32 cellular contexts compared by ENCODE assay signal in genomic region chr16:25035494-25036405, GRCh38. TPM values are rescaled to one million over a fixed set of nuclear protein-coding genes. Genes with fewer than 3 reads are reported as not detected.
DNase-seq lines count a peak whose midpoint lies in the region; ATAC-seq, FAIRE-seq and TF ChIP-seq lines count a peak whose summit lies in the region.
"Had no signal": no experiment of that assay in that cellular context is flagged by ENCODE, and none has a peak within 500 bp of the region (broad histone marks: within the 10 kb centered on the region; RNA-seq: fewer than 3 reads in every experiment).

No MANE protein-coding gene starts in this region.

- 0 out of 2 replicates have a peak overlapping the region, but pooled peaks have one; percentile 14 for H3K4me2 ChIP-seq in SK-N-SH
- peak overlapping the region; percentile 0; the same call in 1 of the 2 replicates for H3K4me2 ChIP-seq in K562 (ENCODE audit: insufficient read depth, low read length)
- H3K4me2 ChIP-seq in mesenchymal stem cell (ENCODE audit: low read length, poor library complexity, severe bottlenecking): no peak overlapping the region
- H3K4me2 ChIP-seq: PC-9 had no signal

- no peaks in the 10 kb centered on the region for H4K20me1 ChIP-seq in SK-N-SH (ENCODE audit: insufficient read depth)
- H4K20me1 ChIP-seq in K562 (replicated peaks; ENCODE audit: control insufficient read depth, insufficient read depth, low read length): no peaks in the 10 kb centered on the region

- BruUV-seq in K562 (replicated peaks; lab: Mats Ljungman, UMichigan): no TSS peak

- peaks cover 9% of the 10 kb centered on the region for H3K79me1 ChIP-seq in mesenchymal stem cell (replicated peaks; ENCODE audit: low read length, poor library complexity, severe bottlenecking)

- H4K91ac ChIP-seq in mesenchymal stem cell (ENCODE audit: low read length): no peak overlapping the region

- peak overlapping the region; percentile 79 for H3K27ac Mint-ChIP-seq in HFFc6
- H3K27ac Mint-ChIP-seq: activated B cell treated with CpG ODN at 0.5 μM for 24 hours; activated CD8-positive, alpha-beta memory T cell treated with anti-CD3 and anti-CD28 coated beads, Interleukin-2, amount 10 ng/mL, durations not matched to agents 7 days and 5 days; activated naive CD4-positive, alpha-beta T cell treated with anti-CD3 and anti-CD28 coated beads, Interleukin-2, amount 10 ng/mL, durations not matched to agents 7 days and 5 days; activated T-cell treated with anti-CD3 and anti-CD28 coated beads, Interleukin-2, amount 50 U/mL, for 72 hours; CD8-positive, alpha-beta T cell; mesothelial cell of epicardium had no signal

- POLR2A ChIA-PET in SK-N-SH (lab: Yijun Ruan, JAX): no interaction called here
- POLR2A ChIA-PET in K562 (lab: Yijun Ruan, JAX): no interaction called here

- intact Hi-C loops in K562 (cut with micrococcal nuclease) (no loop called here), esophagus muscularis mucosa (cut with DNase I) (no loop called here), body of pancreas (cut with DNase I) (no loop called here)

- H3K27me3 ChIP-seq in SK-N-SH (ENCODE audit: insufficient read depth) (no peaks in the 10 kb centered on the region), K562 (ENCODE audit: control insufficient read depth in 2 of 2, insufficient read depth in 2 of 2, low read length in 2 of 2) (no peaks in the 10 kb centered on the region), mesenchymal stem cell (ENCODE audit: control insufficient read depth in 1 of 2, insufficient read depth in 1 of 2, low read length in 2 of 2) (no peaks in the 10 kb centered on the region), esophagus muscularis mucosa (no peaks in the 10 kb centered on the region), body of pancreas (no peaks in the 10 kb centered on the region)
- H3K27me3 ChIP-seq: gastrocnemius medialis, left lung, stomach, tibial artery had no signal

- no peak for TF ChIP-seq POLR2A in K562 (conservative IDR thresholded peaks at IDR 0.05)
- no peak for TF ChIP-seq POLR2A in esophagus muscularis mucosa (IDR thresholded peaks at IDR 0.05; ENCODE audit: low read depth)
- no peak for TF ChIP-seq POLR2A in body of pancreas (IDR thresholded peaks at IDR 0.05)

- H3K4me3 Mint-ChIP-seq in HFFc6: peak overlapping the region; percentile 46
- H3K4me3 Mint-ChIP-seq: activated B cell treated with CpG ODN at 0.5 μM for 24 hours; activated CD8-positive, alpha-beta memory T cell treated with anti-CD3 and anti-CD28 coated beads, Interleukin-2, amount 10 ng/mL, durations not matched to agents 7 days and 5 days; activated naive CD4-positive, alpha-beta T cell treated with anti-CD3 and anti-CD28 coated beads, Interleukin-2, amount 10 ng/mL, durations not matched to agents 7 days and 5 days; activated T-cell treated with anti-CD3 and anti-CD28 coated beads, Interleukin-2, amount 50 U/mL, for 72 hours; CD8-positive, alpha-beta T cell; mesothelial cell of epicardium had no signal

- in situ Hi-C loops in K562 (cut with MboI): no loop called here

- H3K4me3 ChIP-seq in SK-N-SH (ENCODE audit: low read depth in 2 of 2, low read length in 1 of 2): no peak overlapping the region
- H3K4me3 ChIP-seq in K562: no peak overlapping the region
- no peak overlapping the region for H3K4me3 ChIP-seq in mesenchymal stem cell (ENCODE audit: insufficient read depth in 1 of 2, low read depth in 1 of 2, low read length in 2 of 2)
- H3K4me3 ChIP-seq in esophagus muscularis mucosa: no peak overlapping the region
- no peak overlapping the region for H3K4me3 ChIP-seq in body of pancreas
- H3K4me3 ChIP-seq: gastrocnemius medialis, HAP-1, left lung, PC-9, stomach, tibial artery had no signal

- no peak overlapping the region for H2BK120ac ChIP-seq in mesenchymal stem cell (ENCODE audit: low read depth, low read length)

- no peak overlapping the region for H2BK5ac ChIP-seq in mesenchymal stem cell (ENCODE audit: low read depth, low read length, poor library complexity, severe bottlenecking)

- ATAC-seq in SK-N-SH treated with all-trans-retinoic acid at 6 μM for 48 hours (no peak), K562 (no peak), body of pancreas (no peak)
- ATAC-seq: activated CD8-positive, alpha-beta memory T cell treated with anti-CD3 and anti-CD28 coated beads, Interleukin-2, amount 10 ng/mL, durations not matched to agents 7 days and 5 days; activated T-cell treated with anti-CD3 and anti-CD28 coated beads, Interleukin-2, amount 50 U/mL, for 72 hours; CD8-positive, alpha-beta T cell; esophagus mucosa; gastrocnemius medialis; left lung had no signal

- no peak overlapping the region for H2AK5ac ChIP-seq in mesenchymal stem cell (ENCODE audit: low read length, severe bottlenecking)

- H3K9me1 ChIP-seq in K562 (ENCODE audit: control insufficient read depth, insufficient read depth, low read length): no peaks in the 10 kb centered on the region

- H3K9me2 ChIP-seq in SK-N-SH: no peaks in the 10 kb centered on the region

- H3K4me1 Mint-ChIP-seq in HFFc6 (ENCODE audit: low read depth): peaks cover 62% of the 10 kb centered on the region

- no peaks in the 10 kb centered on the region for H3K9me3 Mint-ChIP-seq in HFFc6
- H3K9me3 Mint-ChIP-seq: activated B cell treated with CpG ODN at 0.5 μM for 24 hours; activated naive CD4-positive, alpha-beta T cell treated with anti-CD3 and anti-CD28 coated beads, Interleukin-2, amount 10 ng/mL, durations not matched to agents 7 days and 5 days; activated T-cell treated with anti-CD3 and anti-CD28 coated beads, Interleukin-2, amount 50 U/mL, for 72 hours; CD8-positive, alpha-beta T cell; mesothelial cell of epicardium; naive B cell had no signal

- H3K9ac ChIP-seq in SK-N-SH: no peak overlapping the region
- H3K9ac ChIP-seq in K562 (ENCODE audit: insufficient read depth in 1 of 2, low read depth in 2 of 2, low read length in 2 of 2): peak overlapping the region in 1 of 2 experiments; percentile 41; a peak in 1 of 4 replicates
- H3K9ac ChIP-seq in mesenchymal stem cell (ENCODE audit: low read length): peak overlapping the region; percentile 26

- no peak overlapping the region for H4K8ac ChIP-seq in mesenchymal stem cell (ENCODE audit: low read length)

- CTCF ChIA-PET in SK-N-SH (lab: Yijun Ruan, JAX): no interaction called here
- CTCF ChIA-PET in K562 (lab: Yijun Ruan, JAX; ENCODE audit: low intra/inter-chr PET ratio): no interaction called here

- H3K23ac ChIP-seq in mesenchymal stem cell (ENCODE audit: low read length in 2 of 2): no peak overlapping the region

- H3K27me3 Mint-ChIP-seq in HFFc6 (ENCODE audit: insufficient read depth): peaks cover 5% of the 10 kb centered on the region
- H3K27me3 Mint-ChIP-seq: activated B cell treated with CpG ODN at 0.5 μM for 24 hours; activated CD8-positive, alpha-beta memory T cell treated with anti-CD3 and anti-CD28 coated beads, Interleukin-2, amount 10 ng/mL, durations not matched to agents 7 days and 5 days; activated naive CD4-positive, alpha-beta T cell treated with anti-CD3 and anti-CD28 coated beads, Interleukin-2, amount 10 ng/mL, durations not matched to agents 7 days and 5 days; naive B cell had no signal

- TF ChIP-seq RAD21 in SK-N-SH (IDR thresholded peaks at IDR 0.05; ENCODE audit: low read length) (no peak), K562 (CRISPR knock-in tag; conservative IDR thresholded peaks at IDR 0.05 in 1 of 2, IDR thresholded peaks at IDR 0.05 in 1 of 2) (no peak)

- H3K36me3 ChIP-seq in SK-N-SH (replicated peaks in 1 of 2; ENCODE audit: control insufficient read depth in 1 of 2, insufficient read depth in 2 of 2, low read length in 1 of 2) (no peaks in the 10 kb centered on the region), K562 (ENCODE audit: control insufficient read depth, insufficient read depth, low read length) (no peaks in the 10 kb centered on the region), mesenchymal stem cell (ENCODE audit: control insufficient read depth in 1 of 2, insufficient read depth in 2 of 2, low read depth in 1 of 2, low read length in 2 of 2) (no peaks in the 10 kb centered on the region), esophagus muscularis mucosa (no peaks in the 10 kb centered on the region), body of pancreas (replicated peaks in 1 of 2; ENCODE audit: insufficient read depth in 1 of 2, low read depth in 2 of 2) (no peaks in the 10 kb centered on the region)
- H3K36me3 ChIP-seq: gastrocnemius medialis, HAP-1, left lung, stomach, tibial artery had no signal

- peak overlapping the region in 1 of 2 experiments; percentile 37 for H2BK12ac ChIP-seq in mesenchymal stem cell (ENCODE audit: low read length in 2 of 2)

- no peak overlapping the region for H2AFZ ChIP-seq in SK-N-SH (ENCODE audit: low read depth)
- H2AFZ ChIP-seq in K562 (ENCODE audit: low read depth, low read length): peak overlapping the region; percentile 60
- no peak overlapping the region for H2AFZ ChIP-seq in mesenchymal stem cell (ENCODE audit: low read depth, low read length)
- H2AFZ ChIP-seq: PC-9 had no signal

- no peak for FAIRE-seq in K562 (lab: Jason Lieb, UNC)
- FAIRE-seq: GM19239 had no signal

- peaks cover 6% of the 10 kb centered on the region; the same call in 1 of the 2 replicates for H3K79me2 ChIP-seq in SK-N-SH (ENCODE audit: insufficient read depth)
- H3K79me2 ChIP-seq in K562 (ENCODE audit: control insufficient read depth, insufficient read depth, low read length): no peaks in the 10 kb centered on the region

- H3K36me3 Mint-ChIP-seq in HFFc6 (ENCODE audit: low read depth): no peaks in the 10 kb centered on the region
- H3K36me3 Mint-ChIP-seq: activated CD8-positive, alpha-beta memory T cell treated with anti-CD3 and anti-CD28 coated beads, Interleukin-2, amount 10 ng/mL, durations not matched to agents 7 days and 5 days; activated naive CD4-positive, alpha-beta T cell treated with anti-CD3 and anti-CD28 coated beads, Interleukin-2, amount 10 ng/mL, durations not matched to agents 7 days and 5 days; mesothelial cell of epicardium; naive B cell had no signal

- no peak overlapping the region for H3K18ac ChIP-seq in mesenchymal stem cell (ENCODE audit: low read depth in 1 of 2, low read length in 2 of 2)

- no peaks in the 10 kb centered on the region for H3K9me3 ChIP-seq in SK-N-SH
- no peaks in the 10 kb centered on the region for H3K9me3 ChIP-seq in K562 (replicated peaks; ENCODE audit: control insufficient read depth, insufficient read depth, low read depth, low read length)
- no peaks in the 10 kb centered on the region for H3K9me3 ChIP-seq in mesenchymal stem cell (ENCODE audit: control insufficient read depth, low read length)
- H3K9me3 ChIP-seq in esophagus muscularis mucosa: no peaks in the 10 kb centered on the region
- no peaks in the 10 kb centered on the region for H3K9me3 ChIP-seq in body of pancreas
- H3K9me3 ChIP-seq: gastrocnemius medialis, HAP-1, left lung, stomach, tibial artery had no signal

- H3F3A ChIP-seq in SK-N-SH (replicated peaks; ENCODE audit: insufficient read depth): peaks cover 15% of the 10 kb centered on the region

- H3K4ac ChIP-seq in mesenchymal stem cell (ENCODE audit: low read depth in 1 of 2, low read length in 2 of 2): no peak overlapping the region

- no peak overlapping the region for H3K14ac ChIP-seq in mesenchymal stem cell (ENCODE audit: low read length in 2 of 2)

- 83% methylated on average over 10 of the region's 10 CpGs for WGBS in SK-N-SH (ENCODE audit: low lambda C conversion rate)
- WGBS in K562 (ENCODE audit: insufficient coverage, low coverage, missing lambda C conversion rate): 21% methylated on average over 9 of the region's 10 CpGs
- 94% methylated on average over 9 of the region's 10 CpGs for WGBS in mesenchymal stem cell
- WGBS in esophagus muscularis mucosa: 82% methylated on average over 10 of the region's 10 CpGs
- 75 to 77% methylated on average over 10 of the region's 10 CpGs for WGBS in body of pancreas, 2 donors

- no peak overlapping the region for H2BK15ac ChIP-seq in mesenchymal stem cell (ENCODE audit: low read depth, poor library complexity, severe bottlenecking)

- H3K4me1 ChIP-seq in SK-N-SH (ENCODE audit: control insufficient read depth in 1 of 2, insufficient read depth in 2 of 2, low read depth in 1 of 2, low read length in 1 of 2) (peaks cover 7 to 18% of the 10 kb centered on the region in 2 experiments; a peak in 2 of 4 replicates), K562 (replicated peaks in 1 of 2; ENCODE audit: control insufficient read depth in 2 of 2, insufficient read depth in 2 of 2, low read length in 2 of 2) (peaks cover 12 to 22% of the 10 kb centered on the region in 2 experiments; a peak in 4 of 5 replicates), mesenchymal stem cell (ENCODE audit: control insufficient read depth, insufficient read depth, low read depth, low read length) (peaks cover 11% of the 10 kb centered on the region), esophagus muscularis mucosa (peaks cover 8 to 20% (median 18%) of the 10 kb centered on the region in 4 donors), body of pancreas (peaks cover 11% of the 10 kb centered on the region)

- TF ChIP-seq CTCF in SK-N-SH (IDR thresholded peaks at IDR 0.05) (no peak), HFFc6 (IDR thresholded peaks at IDR 0.05) (no peak), K562 (IDR thresholded peaks at IDR 0.05 in 2 of 3, conservative IDR thresholded peaks at IDR 0.05 in 1 of 3; ENCODE audit: insufficient read depth in 2 of 3, low read depth in 1 of 3, low read length in 3 of 3) (no peak), esophagus muscularis mucosa (IDR thresholded peaks at IDR 0.05) (no peak), body of pancreas (IDR thresholded peaks at IDR 0.05) (no peak)

- no peak for DNase-seq in SK-N-SH
- DNase-seq in HFFc6: peak; percentile 55
- DNase-seq in K562 (ENCODE audit: extremely low read depth in 1 of 4, low spot score in 3 of 4): no peak
- no peak for DNase-seq in mesenchymal stem cell
- no peak for DNase-seq in esophagus muscularis mucosa (ENCODE audit: extremely low spot score)
- no peak for DNase-seq in body of pancreas
- no peak for DNase-seq in activated CD8-positive, alpha-beta memory T cell treated with anti-CD3 and anti-CD28 coated beads, Interleukin-2, amount 50 U/mL, for 48 hours
- DNase-seq: activated B cell treated with CpG ODN at 0.5 μM for 24 hours; activated CD4-positive, alpha-beta T cell treated with anti-CD3 and anti-CD28 coated beads, Interleukin-2, amount 50 U/mL, for 1 hour; activated CD8-positive, alpha-beta memory T cell treated with anti-CD3 and anti-CD28 coated beads, Interleukin-2, amount 10 ng/mL, durations not matched to agents 7 days and 5 days; activated naive CD4-positive, alpha-beta T cell treated with anti-CD3 and anti-CD28 coated beads, Interleukin-2, amount 10 ng/mL, durations not matched to agents 7 days and 5 days; activated T-cell treated with anti-CD3 and anti-CD28 coated beads, Interleukin-2, amount 50 U/mL, for 72 hours; AML-193; anterior cingulate cortex; CD8-positive, alpha-beta T cell; gastrocnemius medialis; GF-D8; left lung; MV-4-11; naive B cell; NCI-H510A treated with DMSO at 0.1 percent for 48 hours; nucleus accumbens; PC-9; Right ventricle myocardium superior; stomach; tibial artery had no signal

- TF ChIP-seq EP300 in SK-N-SH (IDR thresholded peaks at IDR 0.05; ENCODE audit: borderline replicate concordance in 1 of 2, low read depth in 1 of 2, low read length in 1 of 2) (no peak), K562 (IDR thresholded peaks at IDR 0.05; ENCODE audit: low read length) (no peak), esophagus muscularis mucosa (IDR thresholded peaks at IDR 0.05) (no peak)

- peak overlapping the region in 1 of 2 experiments; percentile 52; a peak in 2 of 4 replicates for H3K27ac ChIP-seq in SK-N-SH (ENCODE audit: low read depth in 2 of 2, low read length in 1 of 2)
- no peak overlapping the region for H3K27ac ChIP-seq in K562 (ENCODE audit: extremely low read depth, low read depth, low read length)
- no peak overlapping the region for H3K27ac ChIP-seq in mesenchymal stem cell (ENCODE audit: low read length, poor library complexity, severe bottlenecking)
- H3K27ac ChIP-seq in esophagus muscularis mucosa (replicated peaks in 1 of 4): no peak overlapping the region
- no peak overlapping the region for H3K27ac ChIP-seq in body of pancreas
- H3K27ac ChIP-seq: 22Rv1, gastrocnemius medialis, left lung, PC-9, stomach, tibial artery had no signal

RNA-seq across cellular contexts. Expression of gene ARHGAP17, which starts 20.6 kb away (rescaled TPM):
- polyA plus RNA-seq in SK-N-SH (2012; rRNA removed): 24.0 and 33.4 TPM in 2 replicates
- polyA plus RNA-seq in SK-N-SH (2012; cell fraction: cytosol; rRNA removed): 29.4 and 31.9 TPM in 2 replicates
- 55.1 and 63.8 TPM in 2 replicates for polyA plus RNA-seq in SK-N-SH (2012; cell fraction: nucleus; rRNA removed)
- total RNA-seq in HFFc6 (2021; fragmentation: NEBNext Ultra II Directional; extraction: Animal tissue kit (Norgen Biotek cat#: 25700)): 100 to 1,000 TPM in 3 of 6 experiments, 10 to 100 TPM in 3; 86.5 to 104 (median 97.4) TPM
- 86.7 and 111 TPM in 2 replicates for total RNA-seq in K562 (2011; cell fraction: chromatin; rRNA removed; ENCODE audit: low replicate concordance)
- total RNA-seq in K562 (2011; cell fraction: nucleolus; rRNA removed): 35.9 and 49.1 TPM in 2 replicates
- 72.0 and 106 TPM in 2 replicates for total RNA-seq in K562 (2011; cell fraction: nucleoplasm; rRNA removed)
- total RNA-seq in K562 (2014; rRNA removed): 10.9 and 14.4 TPM in 2 replicates
- total RNA-seq in K562 (2014; rRNA removed; fragmentation: Illumina TruSeq; extraction: Trizol): 13.6 and 14.0 TPM in 2 replicates
- 10.4 and 14.4 TPM in 2 replicates for total RNA-seq in K562 (2015; rRNA removed; fragmentation: Illumina TruSeq; extraction: Trizol)
- 39.5 and 45.1 TPM in 2 replicates for total RNA-seq in K562 (2021)
- polyA plus RNA-seq in K562 (2011; rRNA removed): 9.9 and 10.6 TPM in 2 replicates
- polyA plus RNA-seq in K562 (2011; cell fraction: cytosol; rRNA removed): 8.3 and 9.3 TPM in 2 replicates
- polyA plus RNA-seq in K562 (2011; cell fraction: nucleus; rRNA removed): 27.4 and 27.8 TPM in 2 replicates
- 19.4 and 26.5 TPM in 2 replicates for polyA plus RNA-seq in K562 (2012)
- 32.7 and 41.5 TPM in 2 replicates for polyA plus RNA-seq in K562 (2014; fragmentation: Illumina TruSeq; extraction: Trizol)
- 1 to 10 TPM; 5.8 to 8.0 TPM for polyA plus RNA-seq in K562 (2014; fragmentation: Nextera tagmentation; extraction: Ambion mirVana)
- 18.1 and 22.8 TPM in 2 replicates for polyA plus RNA-seq in K562 (2014; rRNA removed)
- polyA minus RNA-seq in K562 (2011; rRNA and poly(A)+ RNA removed): 23.2 and 25.8 TPM in 2 replicates
- 13.8 and 19.8 TPM in 2 replicates for polyA minus RNA-seq in K562 (2011; cell fraction: cytosol; rRNA and poly(A)+ RNA removed)
- polyA minus RNA-seq in K562 (2011; cell fraction: nucleus; rRNA and poly(A)+ RNA removed): 16.4 and 22.4 TPM in 2 replicates
- 59.1 TPM for polyA plus RNA-seq in mesenchymal stem cell (2013, experiment 1 of 2)
- 55.8 TPM for polyA plus RNA-seq in mesenchymal stem cell (2013, experiment 2 of 2)
- total RNA-seq in esophagus muscularis mucosa: 10 to 100 TPM; 33.6 to 44.9 (median 38.4) TPM
- 10 to 100 TPM; 35.9 to 54.7 TPM for total RNA-seq in body of pancreas
